Comparison of ENCODE assay signal across 19 cellular contexts in the genomic region with DNA sequence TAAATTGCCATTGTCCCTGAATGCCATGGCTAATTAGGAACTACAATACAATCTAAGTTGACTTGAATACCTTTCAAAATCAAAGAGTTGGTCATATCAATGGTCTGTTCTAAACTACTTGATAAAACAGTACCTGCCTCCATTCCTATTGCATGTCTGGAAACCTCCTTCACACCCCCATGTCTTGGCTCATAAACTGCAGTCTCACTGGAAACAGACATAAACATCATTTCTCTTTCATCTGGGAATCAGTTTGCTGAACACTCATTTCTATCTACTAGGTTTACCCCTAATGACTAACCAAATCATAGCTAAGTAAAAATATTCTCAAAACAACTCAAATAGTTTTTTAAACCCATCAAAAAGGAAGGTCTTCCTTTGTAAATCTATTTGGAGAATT.
DNase-seq lines count a peak whose midpoint lies in the region; ATAC-seq, FAIRE-seq and TF ChIP-seq lines count a peak whose summit lies in the region.
"Had no signal": no experiment of that assay in that cellular context is flagged by ENCODE, and none has a peak within 500 bp of the region (broad histone marks: within the 10 kb centered on the region; RNA-seq: fewer than 3 reads in every experiment).

No MANE protein-coding gene starts in this region.

- H2BK120ac ChIP-seq in mesenchymal stem cell (ENCODE audit: low read depth, low read length) = no peak overlapping the region

- H2AFZ ChIP-seq in mesenchymal stem cell (ENCODE audit: low read depth, low read length) = no peak overlapping the region

- H3K9ac ChIP-seq in mesenchymal stem cell (ENCODE audit: low read length) = no peak overlapping the region

- H3K36me3 ChIP-seq in mesenchymal stem cell (ENCODE audit: control insufficient read depth in 1 of 2, insufficient read depth in 2 of 2, low read depth in 1 of 2, low read length in 2 of 2) (no peaks in the 10 kb centered on the region), body of pancreas (replicated peaks in 1 of 2; ENCODE audit: insufficient read depth in 1 of 2, low read depth in 2 of 2) (no peaks in the 10 kb centered on the region)
- H3K36me3 ChIP-seq: SJSA1 had no signal

- H3K4me1 ChIP-seq in mesenchymal stem cell (ENCODE audit: control insufficient read depth, insufficient read depth, low read depth, low read length) (peaks cover 2% of the 10 kb centered on the region), body of pancreas (peaks cover 57% of the 10 kb centered on the region)

- peaks cover 4% of the 10 kb centered on the region for H3K79me1 ChIP-seq in mesenchymal stem cell (replicated peaks; ENCODE audit: low read length, poor library complexity, severe bottlenecking)

- DNase-seq in Caki2 (ENCODE audit: low read depth) (peak; percentile 40), NCI-H226 (peak; percentile 39), epithelial cell of proximal tubule (ENCODE audit: low read depth) (peak; percentile 12), mesenchymal stem cell (no peak), urothelium cell line (ENCODE audit: low spot score) (no peak), body of pancreas (no peak), GM20000 (ENCODE audit: low spot score) (no peak)
- DNase-seq: DMS 273 treated with DMSO at 0.1 percent for 48 hours, H9, NCI-H1694, NCI-H2081, NCI-H2171, NCI-H524 treated with DMSO at 0.1 percent for 48 hours, OCI-M1 had no signal

- H3K18ac ChIP-seq in mesenchymal stem cell (ENCODE audit: low read depth in 1 of 2, low read length in 2 of 2) = no peak overlapping the region

- no peak overlapping the region for H4K8ac ChIP-seq in mesenchymal stem cell (ENCODE audit: low read length)

- H3K4me2 ChIP-seq in mesenchymal stem cell (ENCODE audit: low read length, poor library complexity, severe bottlenecking) = no peak overlapping the region
- H3K4me2 ChIP-seq: A549 had no signal

- H3K9me3 ChIP-seq in mesenchymal stem cell (ENCODE audit: control insufficient read depth, low read length) (no peaks in the 10 kb centered on the region), body of pancreas (no peaks in the 10 kb centered on the region)
- H3K9me3 ChIP-seq: A549, SJSA1 had no signal

- no peak overlapping the region for H3K14ac ChIP-seq in mesenchymal stem cell (ENCODE audit: low read length in 2 of 2)

- H2AK5ac ChIP-seq in mesenchymal stem cell (ENCODE audit: low read length, severe bottlenecking) = no peak overlapping the region

- H2BK12ac ChIP-seq in mesenchymal stem cell (ENCODE audit: low read length in 2 of 2) = no peak overlapping the region

- no peak overlapping the region for H3K23ac ChIP-seq in mesenchymal stem cell (ENCODE audit: low read length in 2 of 2)

- no peak overlapping the region for H3K4ac ChIP-seq in mesenchymal stem cell (ENCODE audit: low read depth in 1 of 2, low read length in 2 of 2)

- H3K27ac ChIP-seq in mesenchymal stem cell (ENCODE audit: low read length, poor library complexity, severe bottlenecking) = peak overlapping the region; percentile 40
- no peak overlapping the region for H3K27ac ChIP-seq in body of pancreas
- H3K27ac ChIP-seq: A549, SJSA1 had no signal

- intact Hi-C loops in body of pancreas (cut with DNase I) = no loop called here

- ATAC-seq in body of pancreas = no peak
- no peak for ATAC-seq in HG03196 (IDR thresholded peaks at IDR 0.05; ENCODE audit: unreplicated experiment)
- ATAC-seq: A549, Right ventricle myocardium inferior had no signal

- no peak for TF ChIP-seq POLR2A in body of pancreas (IDR thresholded peaks at IDR 0.05)

- in situ Hi-C loops in Caki2 (cut with HindIII; ENCODE audit: low pct_unique_long_range_greater_than_20kb, low sequenced_read_pairs) = no loop called here

- FAIRE-seq in urothelium cell line (lab: Jason Lieb, UNC) = no peak
- FAIRE-seq: A549, GM12891 had no signal

- no peak overlapping the region for H4K91ac ChIP-seq in mesenchymal stem cell (ENCODE audit: low read length)

- TF ChIP-seq CTCF in epithelial cell of proximal tubule (conservative IDR thresholded peaks at IDR 0.05; ENCODE audit: low read depth, low read length) = no peak
- TF ChIP-seq CTCF in body of pancreas (IDR thresholded peaks at IDR 0.05) = no peak
- no peak for TF ChIP-seq CTCF in GM20000 (IDR thresholded peaks at IDR 0.05; ENCODE audit: extremely low read depth, missing control alignments)

- no peak overlapping the region for H2BK5ac ChIP-seq in mesenchymal stem cell (ENCODE audit: low read depth, low read length, poor library complexity, severe bottlenecking)

- H3K27me3 ChIP-seq in mesenchymal stem cell (ENCODE audit: control insufficient read depth in 1 of 2, insufficient read depth in 1 of 2, low read length in 2 of 2) (no peaks in the 10 kb centered on the region), body of pancreas (no peaks in the 10 kb centered on the region)
- H3K27me3 ChIP-seq: SJSA1 had no signal

- H2BK15ac ChIP-seq in mesenchymal stem cell (ENCODE audit: low read depth, poor library complexity, severe bottlenecking) = no peak overlapping the region

- H3K4me3 ChIP-seq in epithelial cell of proximal tubule (ENCODE audit: low read depth, low read length) (no peak overlapping the region), mesenchymal stem cell (ENCODE audit: insufficient read depth in 1 of 2, low read depth in 1 of 2, low read length in 2 of 2) (no peak overlapping the region), body of pancreas (no peak overlapping the region)
- H3K4me3 ChIP-seq: A549, SJSA1 had no signal

Comparison
In these comparisons a context has a peak if more than half of its experiments do, and no peak if none do; other contexts are left out.
1. DNase-seq: peak in Caki2 (single experiment), NCI-H226 (single experiment) and epithelial cell of proximal tubule (single experiment); none in mesenchymal stem cell (single experiment), urothelium cell line (single experiment), body of pancreas (0 of 4) and GM20000 (single experiment).